In genomic region chr16:84876873-84877606, GRCh38 we compare ENCODE assay signal across 1 cellular context.
A peak's percentile ranks its signal among the peaks of the same experiment; 100 is the strongest.
TF ChIP-seq lines count a peak whose summit lies in the region.

No MANE protein-coding gene starts in this region.

TF ChIP-seq in K562, 482 proteins besides CTCF, POLR2A, EP300 and RAD21 (continues in another document):
- no peak for TF ChIP-seq AFF4 (CRISPR knock-in tag; IDR thresholded peaks at IDR 0.05)
- TF ChIP-seq, protein P1, sequence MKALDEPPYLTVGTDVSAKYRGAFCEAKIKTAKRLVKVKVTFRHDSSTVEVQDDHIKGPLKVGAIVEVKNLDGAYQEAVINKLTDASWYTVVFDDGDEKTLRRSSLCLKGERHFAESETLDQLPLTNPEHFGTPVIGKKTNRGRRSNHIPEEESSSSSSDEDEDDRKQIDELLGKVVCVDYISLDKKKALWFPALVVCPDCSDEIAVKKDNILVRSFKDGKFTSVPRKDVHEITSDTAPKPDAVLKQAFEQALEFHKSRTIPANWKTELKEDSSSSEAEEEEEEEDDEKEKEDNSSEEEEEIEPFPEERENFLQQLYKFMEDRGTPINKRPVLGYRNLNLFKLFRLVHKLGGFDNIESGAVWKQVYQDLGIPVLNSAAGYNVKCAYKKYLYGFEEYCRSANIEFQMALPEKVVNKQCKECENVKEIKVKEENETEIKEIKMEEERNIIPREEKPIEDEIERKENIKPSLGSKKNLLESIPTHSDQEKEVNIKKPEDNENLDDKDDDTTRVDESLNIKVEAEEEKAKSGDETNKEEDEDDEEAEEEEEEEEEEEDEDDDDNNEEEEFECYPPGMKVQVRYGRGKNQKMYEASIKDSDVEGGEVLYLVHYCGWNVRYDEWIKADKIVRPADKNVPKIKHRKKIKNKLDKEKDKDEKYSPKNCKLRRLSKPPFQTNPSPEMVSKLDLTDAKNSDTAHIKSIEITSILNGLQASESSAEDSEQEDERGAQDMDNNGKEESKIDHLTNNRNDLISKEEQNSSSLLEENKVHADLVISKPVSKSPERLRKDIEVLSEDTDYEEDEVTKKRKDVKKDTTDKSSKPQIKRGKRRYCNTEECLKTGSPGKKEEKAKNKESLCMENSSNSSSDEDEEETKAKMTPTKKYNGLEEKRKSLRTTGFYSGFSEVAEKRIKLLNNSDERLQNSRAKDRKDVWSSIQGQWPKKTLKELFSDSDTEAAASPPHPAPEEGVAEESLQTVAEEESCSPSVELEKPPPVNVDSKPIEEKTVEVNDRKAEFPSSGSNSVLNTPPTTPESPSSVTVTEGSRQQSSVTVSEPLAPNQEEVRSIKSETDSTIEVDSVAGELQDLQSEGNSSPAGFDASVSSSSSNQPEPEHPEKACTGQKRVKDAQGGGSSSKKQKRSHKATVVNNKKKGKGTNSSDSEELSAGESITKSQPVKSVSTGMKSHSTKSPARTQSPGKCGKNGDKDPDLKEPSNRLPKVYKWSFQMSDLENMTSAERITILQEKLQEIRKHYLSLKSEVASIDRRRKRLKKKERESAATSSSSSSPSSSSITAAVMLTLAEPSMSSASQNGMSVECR (CRISPR knock-in tag; IDR thresholded peaks at IDR 0.05), result 0 out of 2 replicates have a peak, but pooled peaks have one; percentile 11
- TF ChIP-seq GATA2 (CRISPR knock-in tag; IDR thresholded peaks at IDR 0.05), result no peak
- TF ChIP-seq HDAC1 (IDR thresholded peaks at IDR 0.05), result no peak
- no peak for TF ChIP-seq PCBP1 (IDR thresholded peaks at IDR 0.05; ENCODE audit: low read depth, low read length, poor library complexity, severe bottlenecking)
- no peak for TF ChIP-seq TCF7L2 (IDR thresholded peaks at IDR 0.05; ENCODE audit: low read depth, low read length)
- no peak for TF ChIP-seq NFE2 (IDR thresholded peaks at IDR 0.05; ENCODE audit: low read depth)
- TF ChIP-seq BCOR (IDR thresholded peaks at IDR 0.05), result peak; percentile 78
- TF ChIP-seq RBM25 (IDR thresholded peaks at IDR 0.05; ENCODE audit: low read depth, low read length, severe bottlenecking), result peak; percentile 40
- peak; percentile 95 for TF ChIP-seq ZNF232 (CRISPR knock-in tag; IDR thresholded peaks at IDR 0.05)
- 0 out of 4 replicates have a peak, but pooled peaks of 1 of the 2 experiments have one; percentile 26 for TF ChIP-seq RCOR1 (IDR thresholded peaks at IDR 0.05; ENCODE audit: borderline replicate concordance in 1 of 2, low read depth in 2 of 2, low read length in 2 of 2)
- TF ChIP-seq KDM1A (IDR thresholded peaks at IDR 0.05), result peak in 1 of 2 experiments; percentile 58; a peak in 2 of 4 replicates
- no peak for TF ChIP-seq DNMT1 (IDR thresholded peaks at IDR 0.05)
- no peak for TF ChIP-seq MAZ (CRISPR knock-in tag; conservative IDR thresholded peaks at IDR 0.05 in 1 of 2, IDR thresholded peaks at IDR 0.05 in 1 of 2)
- no peak for TF ChIP-seq PHF20 (IDR thresholded peaks at IDR 0.05; ENCODE audit: partially characterized antibody)
- no peak for TF ChIP-seq SFPQ (IDR thresholded peaks at IDR 0.05; ENCODE audit: low read depth, low read length)
- peak; percentile 81 for TF ChIP-seq ZBTB33 (CRISPR knock-in tag; IDR thresholded peaks at IDR 0.05)
- TF ChIP-seq, protein P2, sequence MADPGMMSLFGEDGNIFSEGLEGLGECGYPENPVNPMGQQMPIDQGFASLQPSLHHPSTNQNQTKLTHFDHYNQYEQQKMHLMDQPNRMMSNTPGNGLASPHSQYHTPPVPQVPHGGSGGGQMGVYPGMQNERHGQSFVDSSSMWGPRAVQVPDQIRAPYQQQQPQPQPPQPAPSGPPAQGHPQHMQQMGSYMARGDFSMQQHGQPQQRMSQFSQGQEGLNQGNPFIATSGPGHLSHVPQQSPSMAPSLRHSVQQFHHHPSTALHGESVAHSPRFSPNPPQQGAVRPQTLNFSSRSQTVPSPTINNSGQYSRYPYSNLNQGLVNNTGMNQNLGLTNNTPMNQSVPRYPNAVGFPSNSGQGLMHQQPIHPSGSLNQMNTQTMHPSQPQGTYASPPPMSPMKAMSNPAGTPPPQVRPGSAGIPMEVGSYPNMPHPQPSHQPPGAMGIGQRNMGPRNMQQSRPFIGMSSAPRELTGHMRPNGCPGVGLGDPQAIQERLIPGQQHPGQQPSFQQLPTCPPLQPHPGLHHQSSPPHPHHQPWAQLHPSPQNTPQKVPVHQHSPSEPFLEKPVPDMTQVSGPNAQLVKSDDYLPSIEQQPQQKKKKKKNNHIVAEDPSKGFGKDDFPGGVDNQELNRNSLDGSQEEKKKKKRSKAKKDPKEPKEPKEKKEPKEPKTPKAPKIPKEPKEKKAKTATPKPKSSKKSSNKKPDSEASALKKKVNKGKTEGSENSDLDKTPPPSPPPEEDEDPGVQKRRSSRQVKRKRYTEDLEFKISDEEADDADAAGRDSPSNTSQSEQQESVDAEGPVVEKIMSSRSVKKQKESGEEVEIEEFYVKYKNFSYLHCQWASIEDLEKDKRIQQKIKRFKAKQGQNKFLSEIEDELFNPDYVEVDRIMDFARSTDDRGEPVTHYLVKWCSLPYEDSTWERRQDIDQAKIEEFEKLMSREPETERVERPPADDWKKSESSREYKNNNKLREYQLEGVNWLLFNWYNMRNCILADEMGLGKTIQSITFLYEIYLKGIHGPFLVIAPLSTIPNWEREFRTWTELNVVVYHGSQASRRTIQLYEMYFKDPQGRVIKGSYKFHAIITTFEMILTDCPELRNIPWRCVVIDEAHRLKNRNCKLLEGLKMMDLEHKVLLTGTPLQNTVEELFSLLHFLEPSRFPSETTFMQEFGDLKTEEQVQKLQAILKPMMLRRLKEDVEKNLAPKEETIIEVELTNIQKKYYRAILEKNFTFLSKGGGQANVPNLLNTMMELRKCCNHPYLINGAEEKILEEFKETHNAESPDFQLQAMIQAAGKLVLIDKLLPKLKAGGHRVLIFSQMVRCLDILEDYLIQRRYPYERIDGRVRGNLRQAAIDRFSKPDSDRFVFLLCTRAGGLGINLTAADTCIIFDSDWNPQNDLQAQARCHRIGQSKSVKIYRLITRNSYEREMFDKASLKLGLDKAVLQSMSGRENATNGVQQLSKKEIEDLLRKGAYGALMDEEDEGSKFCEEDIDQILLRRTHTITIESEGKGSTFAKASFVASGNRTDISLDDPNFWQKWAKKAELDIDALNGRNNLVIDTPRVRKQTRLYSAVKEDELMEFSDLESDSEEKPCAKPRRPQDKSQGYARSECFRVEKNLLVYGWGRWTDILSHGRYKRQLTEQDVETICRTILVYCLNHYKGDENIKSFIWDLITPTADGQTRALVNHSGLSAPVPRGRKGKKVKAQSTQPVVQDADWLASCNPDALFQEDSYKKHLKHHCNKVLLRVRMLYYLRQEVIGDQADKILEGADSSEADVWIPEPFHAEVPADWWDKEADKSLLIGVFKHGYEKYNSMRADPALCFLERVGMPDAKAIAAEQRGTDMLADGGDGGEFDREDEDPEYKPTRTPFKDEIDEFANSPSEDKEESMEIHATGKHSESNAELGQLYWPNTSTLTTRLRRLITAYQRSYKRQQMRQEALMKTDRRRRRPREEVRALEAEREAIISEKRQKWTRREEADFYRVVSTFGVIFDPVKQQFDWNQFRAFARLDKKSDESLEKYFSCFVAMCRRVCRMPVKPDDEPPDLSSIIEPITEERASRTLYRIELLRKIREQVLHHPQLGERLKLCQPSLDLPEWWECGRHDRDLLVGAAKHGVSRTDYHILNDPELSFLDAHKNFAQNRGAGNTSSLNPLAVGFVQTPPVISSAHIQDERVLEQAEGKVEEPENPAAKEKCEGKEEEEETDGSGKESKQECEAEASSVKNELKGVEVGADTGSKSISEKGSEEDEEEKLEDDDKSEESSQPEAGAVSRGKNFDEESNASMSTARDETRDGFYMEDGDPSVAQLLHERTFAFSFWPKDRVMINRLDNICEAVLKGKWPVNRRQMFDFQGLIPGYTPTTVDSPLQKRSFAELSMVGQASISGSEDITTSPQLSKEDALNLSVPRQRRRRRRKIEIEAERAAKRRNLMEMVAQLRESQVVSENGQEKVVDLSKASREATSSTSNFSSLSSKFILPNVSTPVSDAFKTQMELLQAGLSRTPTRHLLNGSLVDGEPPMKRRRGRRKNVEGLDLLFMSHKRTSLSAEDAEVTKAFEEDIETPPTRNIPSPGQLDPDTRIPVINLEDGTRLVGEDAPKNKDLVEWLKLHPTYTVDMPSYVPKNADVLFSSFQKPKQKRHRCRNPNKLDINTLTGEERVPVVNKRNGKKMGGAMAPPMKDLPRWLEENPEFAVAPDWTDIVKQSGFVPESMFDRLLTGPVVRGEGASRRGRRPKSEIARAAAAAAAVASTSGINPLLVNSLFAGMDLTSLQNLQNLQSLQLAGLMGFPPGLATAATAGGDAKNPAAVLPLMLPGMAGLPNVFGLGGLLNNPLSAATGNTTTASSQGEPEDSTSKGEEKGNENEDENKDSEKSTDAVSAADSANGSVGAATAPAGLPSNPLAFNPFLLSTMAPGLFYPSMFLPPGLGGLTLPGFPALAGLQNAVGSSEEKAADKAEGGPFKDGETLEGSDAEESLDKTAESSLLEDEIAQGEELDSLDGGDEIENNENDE (IDR thresholded peaks at IDR 0.05; ENCODE audit: low read depth, low read length), result no peak
- no peak for TF ChIP-seq LARP7 (IDR thresholded peaks at IDR 0.05)
- no peak for TF ChIP-seq TCF3 (CRISPR knock-in tag; IDR thresholded peaks at IDR 0.05)
- no peak for TF ChIP-seq ZBTB11 (CRISPR knock-in tag; IDR thresholded peaks at IDR 0.05)
- TF ChIP-seq ZNF253 (CRISPR knock-in tag; conservative IDR thresholded peaks at IDR 0.05), result no peak
- TF ChIP-seq MYBL2 (IDR thresholded peaks at IDR 0.05; ENCODE audit: low read depth), result no peak
- TF ChIP-seq MYBL2 (CRISPR knock-in tag; IDR thresholded peaks at IDR 0.05; ENCODE audit: borderline replicate concordance), result no peak
